Comparison of ENCODE assay signal across 26 cellular contexts in the genomic region with DNA sequence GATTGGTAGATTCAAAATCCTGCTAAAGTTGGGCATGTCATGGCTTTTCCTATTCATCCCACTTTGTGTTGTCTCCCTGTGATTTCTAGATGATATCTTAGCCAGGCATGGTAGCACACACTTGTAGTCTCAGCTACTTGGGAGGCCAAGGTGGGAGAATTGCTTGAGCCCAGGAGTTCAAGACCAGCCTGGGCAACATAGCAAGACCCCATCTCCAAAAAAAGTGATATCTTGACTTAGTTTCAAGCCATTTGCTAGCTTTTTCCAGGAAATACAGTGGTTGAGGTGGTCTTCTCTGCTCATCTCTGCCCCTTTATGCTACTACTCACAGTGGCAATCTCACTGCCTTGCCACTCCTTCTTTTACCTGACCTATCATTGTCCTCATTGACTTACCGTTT. TPM values are rescaled to one million over a fixed set of nuclear protein-coding genes. Genes with fewer than 3 reads are reported as not detected.
"Had no signal": no experiment of that assay in that cellular context is flagged by ENCODE, and none has a peak within 500 bp of the region (broad histone marks: within the 10 kb centered on the region; RNA-seq: fewer than 3 reads in every experiment).

No MANE protein-coding gene starts in this region.

- H3K9me3 Mint-ChIP-seq: activated CD4-positive, alpha-beta T cell treated with anti-CD3 and anti-CD28 coated beads, Interleukin-2, amount 10 ng/mL, durations not matched to agents 7 days and 5 days; activated naive CD4-positive, alpha-beta T cell treated with anti-CD3 and anti-CD28 coated beads, Interleukin-2, amount 50 U/mL, for 24 hours; activated T-helper 17 cell treated with anti-CD3 and anti-CD28 coated beads, Interleukin-2, amount 50 U/mL, for 72 hours; T-cell had no signal

- ATAC-seq: activated CD8-positive, alpha-beta memory T cell treated with anti-CD3 and anti-CD28 coated beads, Interleukin-2, amount 10 ng/mL, durations not matched to agents 7 days and 5 days; activated T-helper 17 cell treated with anti-CD3 and anti-CD28 coated beads, Interleukin-2, amount 50 U/mL, for 72 hours; Panc1; Right ventricle myocardium inferior; T-cell had no signal

- H3K27me3 Mint-ChIP-seq: activated CD4-positive, alpha-beta T cell treated with anti-CD3 and anti-CD28 coated beads, Interleukin-2, amount 10 ng/mL, durations not matched to agents 7 days and 5 days; activated CD8-positive, alpha-beta memory T cell treated with anti-CD3 and anti-CD28 coated beads, Interleukin-2, amount 10 ng/mL, durations not matched to agents 7 days and 5 days; activated naive CD4-positive, alpha-beta T cell treated with anti-CD3 and anti-CD28 coated beads, Interleukin-2, amount 50 U/mL, for 24 hours; activated T-helper 17 cell treated with anti-CD3 and anti-CD28 coated beads, Interleukin-2, amount 50 U/mL, for 72 hours; T-cell had no signal

- H3K9me3 ChIP-seq: adrenal gland, breast epithelium had no signal

- H3K4me3 Mint-ChIP-seq: activated CD4-positive, alpha-beta T cell treated with anti-CD3 and anti-CD28 coated beads, Interleukin-2, amount 10 ng/mL, durations not matched to agents 7 days and 5 days; activated CD8-positive, alpha-beta memory T cell treated with anti-CD3 and anti-CD28 coated beads, Interleukin-2, amount 10 ng/mL, durations not matched to agents 7 days and 5 days; activated naive CD4-positive, alpha-beta T cell treated with anti-CD3 and anti-CD28 coated beads, Interleukin-2, amount 50 U/mL, for 24 hours; activated T-helper 17 cell treated with anti-CD3 and anti-CD28 coated beads, Interleukin-2, amount 50 U/mL, for 72 hours; T-cell had no signal

- H3K27ac Mint-ChIP-seq: activated CD4-positive, alpha-beta T cell treated with anti-CD3 and anti-CD28 coated beads, Interleukin-2, amount 10 ng/mL, durations not matched to agents 7 days and 5 days; activated CD8-positive, alpha-beta memory T cell treated with anti-CD3 and anti-CD28 coated beads, Interleukin-2, amount 10 ng/mL, durations not matched to agents 7 days and 5 days; activated naive CD4-positive, alpha-beta T cell treated with anti-CD3 and anti-CD28 coated beads, Interleukin-2, amount 50 U/mL, for 24 hours; activated T-helper 17 cell treated with anti-CD3 and anti-CD28 coated beads, Interleukin-2, amount 50 U/mL, for 72 hours had no signal

- DNase-seq: activated CD4-positive, alpha-beta T cell treated with anti-CD3 and anti-CD28 coated beads, Interleukin-2, amount 10 ng/mL, durations not matched to agents 7 days and 5 days; activated CD4-positive, CD25-positive, alpha-beta regulatory T cell treated with anti-CD3 and anti-CD28 coated beads, Interleukin-2, amount 50 U/mL, for 72 hours; activated CD8-positive, alpha-beta memory T cell treated with anti-CD3 and anti-CD28 coated beads, Interleukin-2, amount 10 ng/mL, durations not matched to agents 7 days and 5 days; activated gamma-delta T cell; adrenal gland; anterior cingulate cortex; caudate nucleus; Kasumi-1; KBM-7; NCI-H1105 treated with DMSO at 0.1 percent for 48 hours; NCI-H1436 treated with DMSO at 0.1 percent for 48 hours; NCI-H187; NCI-H2081; NCI-H510A treated with DMSO at 0.1 percent for 48 hours; NCI-H69; NK-92 treated with Interleukin-12 subunit alpha and Interleukin-12 subunit beta, amount 100 ng/mL, for 24 hours; OCI-M1; RPMI8226; T-cell had no signal

- H3K27me3 ChIP-seq: adrenal gland, breast epithelium had no signal

- H3K4me3 ChIP-seq: adrenal gland, breast epithelium, SK-N-MC had no signal

- H3K27ac ChIP-seq: adrenal gland, breast epithelium, SK-N-MC had no signal

- H3K4me1 ChIP-seq: breast epithelium had no signal

RNA-seq across cellular contexts. Expression of gene CFAP141, which starts 54.0 kb away (rescaled TPM):
- total RNA-seq: activated CD8-positive, alpha-beta memory T cell treated with anti-CD3 and anti-CD28 coated beads, Interleukin-2, amount 10 ng/mL, durations not matched to agents 7 days and 5 days; activated T-helper 17 cell treated with anti-CD3 and anti-CD28 coated beads, Interleukin-2, amount 50 U/mL, for 72 hours; adrenal gland; breast epithelium; cerebellum; Right ventricle myocardium inferior; T-cell had no signal
